Comparison of ENCODE assay signal across 33 cellular contexts in the genomic region with DNA sequence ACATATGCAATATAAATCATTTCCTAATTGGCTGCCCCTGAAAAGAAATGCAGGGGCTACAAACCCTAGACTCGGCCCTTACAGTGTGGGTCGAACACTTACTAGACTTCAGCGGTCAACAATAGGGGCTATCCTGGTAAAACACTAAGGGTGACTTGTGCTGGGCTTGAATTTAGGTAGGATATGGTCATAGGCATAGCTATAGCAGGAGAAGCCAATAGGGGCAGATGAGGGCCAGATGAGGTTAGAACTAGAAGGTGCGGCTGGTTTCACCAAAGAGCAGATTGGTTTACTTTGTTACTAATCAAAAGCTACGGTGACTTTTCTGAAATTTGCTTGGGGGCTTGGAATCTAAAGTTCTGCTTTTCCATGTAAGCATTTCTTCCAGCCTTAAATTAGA.
"Had no signal": no experiment of that assay in that cellular context is flagged by ENCODE, and none has a peak within 500 bp of the region (broad histone marks: within the 10 kb centered on the region; RNA-seq: fewer than 3 reads in every experiment).

No MANE protein-coding gene starts in this region.

- DNase-seq: activated B cell treated with CpG ODN at 0.5 μM for 24 hours; activated CD8-positive, alpha-beta memory T cell treated with anti-CD3 and anti-CD28 coated beads, Interleukin-2, amount 10 ng/mL, durations not matched to agents 7 days and 5 days; activated CD8-positive, alpha-beta T cell treated with anti-CD3 and anti-CD28 coated beads, Interleukin-2, amount 10 ng/mL, durations not matched to agents 7 days and 5 days; activated effector memory CD4-positive, alpha-beta T cell treated with Interleukin-2 at 50 U/mL for 16 hours; activated naive CD4-positive, alpha-beta T cell treated with Interleukin-2 at 50 U/mL for 16 hours; activated naive CD8-positive, alpha-beta T cell treated with anti-CD3 and anti-CD28 coated beads for 36 hours; activated T-cell treated with anti-CD3 and anti-CD28 coated beads, Interleukin-2, amount 50 U/mL, for 72 hours; cerebellar nuclear complex; colonic mucosa; dorsolateral prefrontal cortex; effector memory CD4-positive, alpha-beta T cell; erythroblast; head of caudate nucleus; hypothalamus; kidney glomerular epithelial cell; lower lobe of right lung; mesenchymal stem cell; natural killer cell; occipital lobe; posterior cingulate gyrus; right cardiac atrium; stimulated activated CD4-positive, alpha-beta T cell treated with anti-CD3 and anti-CD28 coated beads, Interleukin-12 subunit alpha, Interleukin-12 subunit beta, amount 100 ng/mL, for 4 hours; stimulated activated CD4-positive, alpha-beta T cell treated with anti-CD3 and anti-CD28 coated beads, Interleukin-4, amount 100 ng/mL, for 24 hours; T-helper 2 cell; uterus had no signal

- H3K4me3 ChIP-seq: ascending aorta, cardiac muscle cell, colonic mucosa, dorsolateral prefrontal cortex, lower lobe of right lung, neural progenitor cell, uterus had no signal

- H3K27ac ChIP-seq: ascending aorta, cardiac muscle cell, colonic mucosa, lower lobe of right lung, neural progenitor cell, uterus had no signal

- H3K9me3 ChIP-seq: ascending aorta, colonic mucosa, lower lobe of right lung, uterus had no signal

- H3K36me3 ChIP-seq: ascending aorta, cardiac muscle cell, colonic mucosa, lower lobe of right lung, neural progenitor cell, uterus had no signal

- H3K9ac ChIP-seq: neural progenitor cell had no signal

- H3K4me3 Mint-ChIP-seq: activated B cell treated with CpG ODN at 0.5 μM for 24 hours; activated CD8-positive, alpha-beta memory T cell treated with anti-CD3 and anti-CD28 coated beads, Interleukin-2, amount 10 ng/mL, durations not matched to agents 7 days and 5 days; activated CD8-positive, alpha-beta T cell treated with anti-CD3 and anti-CD28 coated beads, Interleukin-2, amount 10 ng/mL, durations not matched to agents 7 days and 5 days; activated naive CD8-positive, alpha-beta T cell treated with anti-CD3 and anti-CD28 coated beads for 36 hours; activated T-cell treated with anti-CD3 and anti-CD28 coated beads, Interleukin-2, amount 50 U/mL, for 72 hours; brain; natural killer cell; neural progenitor cell; stimulated activated effector memory CD8-positive, alpha-beta T cell treated with anti-CD3 and anti-CD28 coated beads, Interleukin-12 subunit alpha, Interleukin-12 subunit beta, amount 100 ng/mL, for 72 hours; stimulated activated naive CD8-positive, alpha-beta T cell treated with anti-CD3 and anti-CD28 coated beads, Interleukin-15, Interleukin-2, amounts not matched to agents 100 ng/mL and 50 ng/mL, for 24 hours; type B pancreatic cell had no signal

- ATAC-seq: activated CD8-positive, alpha-beta memory T cell treated with anti-CD3 and anti-CD28 coated beads, Interleukin-2, amount 10 ng/mL, durations not matched to agents 7 days and 5 days; activated CD8-positive, alpha-beta T cell treated with anti-CD3 and anti-CD28 coated beads, Interleukin-2, amount 10 ng/mL, durations not matched to agents 7 days and 5 days; activated T-cell treated with anti-CD3 and anti-CD28 coated beads, Interleukin-2, amount 50 U/mL, for 72 hours; left lobe of liver; lower lobe of right lung; natural killer cell; right cardiac atrium; stimulated activated effector memory CD8-positive, alpha-beta T cell treated with anti-CD3 and anti-CD28 coated beads, Interleukin-12 subunit alpha, Interleukin-12 subunit beta, amount 100 ng/mL, for 72 hours had no signal

- H3K27me3 ChIP-seq: ascending aorta, cardiac muscle cell, colonic mucosa, dorsolateral prefrontal cortex, neural progenitor cell, uterus had no signal

- H3K4me1 ChIP-seq: ascending aorta, colonic mucosa, lower lobe of right lung, neural progenitor cell, uterus had no signal

- H3K36me3 Mint-ChIP-seq: activated naive CD8-positive, alpha-beta T cell treated with anti-CD3 and anti-CD28 coated beads for 36 hours; natural killer cell; neural progenitor cell; stimulated activated effector memory CD8-positive, alpha-beta T cell treated with anti-CD3 and anti-CD28 coated beads, Interleukin-12 subunit alpha, Interleukin-12 subunit beta, amount 100 ng/mL, for 72 hours had no signal

- H3K27ac Mint-ChIP-seq: activated B cell treated with CpG ODN at 0.5 μM for 24 hours; activated CD8-positive, alpha-beta memory T cell treated with anti-CD3 and anti-CD28 coated beads, Interleukin-2, amount 10 ng/mL, durations not matched to agents 7 days and 5 days; activated CD8-positive, alpha-beta T cell treated with anti-CD3 and anti-CD28 coated beads, Interleukin-2, amount 10 ng/mL, durations not matched to agents 7 days and 5 days; activated naive CD8-positive, alpha-beta T cell treated with anti-CD3 and anti-CD28 coated beads for 36 hours; activated T-cell treated with anti-CD3 and anti-CD28 coated beads, Interleukin-2, amount 50 U/mL, for 72 hours; brain; natural killer cell; neural progenitor cell; stimulated activated effector memory CD8-positive, alpha-beta T cell treated with anti-CD3 and anti-CD28 coated beads, Interleukin-12 subunit alpha, Interleukin-12 subunit beta, amount 100 ng/mL, for 72 hours; stimulated activated naive CD8-positive, alpha-beta T cell treated with anti-CD3 and anti-CD28 coated beads, Interleukin-15, Interleukin-2, amounts not matched to agents 100 ng/mL and 50 ng/mL, for 24 hours; type B pancreatic cell had no signal

- H3K27me3 Mint-ChIP-seq: activated B cell treated with CpG ODN at 0.5 μM for 24 hours; activated CD8-positive, alpha-beta memory T cell treated with anti-CD3 and anti-CD28 coated beads, Interleukin-2, amount 10 ng/mL, durations not matched to agents 7 days and 5 days; activated naive CD8-positive, alpha-beta T cell treated with anti-CD3 and anti-CD28 coated beads for 36 hours; brain; stimulated activated naive CD8-positive, alpha-beta T cell treated with anti-CD3 and anti-CD28 coated beads, Interleukin-15, Interleukin-2, amounts not matched to agents 100 ng/mL and 50 ng/mL, for 24 hours; type B pancreatic cell had no signal

- H3K9me3 Mint-ChIP-seq: activated B cell treated with CpG ODN at 0.5 μM for 24 hours; activated naive CD8-positive, alpha-beta T cell treated with anti-CD3 and anti-CD28 coated beads for 36 hours; activated T-cell treated with anti-CD3 and anti-CD28 coated beads, Interleukin-2, amount 50 U/mL, for 72 hours; brain; neural progenitor cell; stimulated activated effector memory CD8-positive, alpha-beta T cell treated with anti-CD3 and anti-CD28 coated beads, Interleukin-12 subunit alpha, Interleukin-12 subunit beta, amount 100 ng/mL, for 72 hours; stimulated activated naive CD8-positive, alpha-beta T cell treated with anti-CD3 and anti-CD28 coated beads, Interleukin-15, Interleukin-2, amounts not matched to agents 100 ng/mL and 50 ng/mL, for 24 hours; type B pancreatic cell had no signal
